22 cellular contexts compared by ENCODE assay signal in the genomic region with DNA sequence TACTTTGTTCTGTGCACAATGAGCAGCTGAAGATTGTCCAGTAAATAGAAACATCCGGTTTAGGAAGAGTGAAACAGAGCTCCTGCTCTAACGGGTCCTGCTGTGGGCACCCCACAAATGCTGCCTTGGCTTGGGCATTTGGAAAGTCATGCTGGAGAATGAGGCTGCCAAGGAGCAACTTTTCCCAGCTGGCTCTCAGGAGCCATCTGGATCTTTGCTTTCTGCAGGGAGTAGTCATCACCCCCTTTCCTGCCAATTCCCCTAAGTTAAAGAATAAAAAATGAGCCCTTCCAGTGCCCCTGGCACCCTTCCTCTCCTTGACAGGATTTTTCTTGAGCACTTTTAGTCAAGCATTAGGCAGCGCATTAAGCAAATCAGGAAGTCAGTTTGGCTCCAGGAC.
"Had no signal": no experiment of that assay in that cellular context is flagged by ENCODE, and none has a peak within 500 bp of the region (broad histone marks: within the 10 kb centered on the region; RNA-seq: fewer than 3 reads in every experiment).

No MANE protein-coding gene starts in this region.

- ATAC-seq: activated CD8-positive, alpha-beta T cell treated with anti-CD3 and anti-CD28 coated beads, Interleukin-2, amount 10 ng/mL, durations not matched to agents 7 days and 5 days; WTC11 had no signal

- H3K27me3 ChIP-seq: adrenal gland, colonic mucosa, Peyer's patch had no signal

- H3K9me3 Mint-ChIP-seq: activated naive CD8-positive, alpha-beta T cell treated with anti-CD3 and anti-CD28 coated beads, Interleukin-2, amount 10 ng/mL, durations not matched to agents 7 days and 5 days; T-helper 1 cell treated with Interleukin-12 subunit alpha and Interleukin-12 subunit beta and Interleukin-4 antibody, amounts not matched to agents 30 μg/mL and 1 μg/mL, for 36 hours had no signal

- H3K9me3 ChIP-seq: adrenal gland, colonic mucosa, Peyer's patch had no signal

- H3K36me3 ChIP-seq: adrenal gland, colonic mucosa, Peyer's patch had no signal

- H3K27ac Mint-ChIP-seq: activated CD8-positive, alpha-beta T cell treated with anti-CD3 and anti-CD28 coated beads, Interleukin-2, amount 10 ng/mL, durations not matched to agents 7 days and 5 days; activated naive CD8-positive, alpha-beta T cell treated with anti-CD3 and anti-CD28 coated beads, Interleukin-2, amount 10 ng/mL, durations not matched to agents 7 days and 5 days; T-helper 1 cell treated with Interleukin-12 subunit alpha and Interleukin-12 subunit beta and Interleukin-4 antibody, amounts not matched to agents 30 μg/mL and 1 μg/mL, for 36 hours; WTC11 had no signal

- DNase-seq: activated CD4-positive, alpha-beta T cell treated with anti-CD3 and anti-CD28 coated beads for 48 hours; activated CD4-positive, alpha-beta T cell treated with anti-CD3 and anti-CD28 coated beads, Interleukin-2, amount 50 U/mL, for 4 hours; activated CD4-positive, CD25-positive, alpha-beta regulatory T cell treated with anti-CD3 and anti-CD28 coated beads, Interleukin-2, amount 50 U/mL, for 72 hours; activated CD8-positive, alpha-beta memory T cell treated with anti-CD3 and anti-CD28 coated beads, Interleukin-2, amount 50 U/mL, for 48 hours; activated CD8-positive, alpha-beta T cell treated with anti-CD3 and anti-CD28 coated beads, Interleukin-2, amount 10 ng/mL, durations not matched to agents 7 days and 5 days; activated naive CD4-positive, alpha-beta T cell treated with anti-CD3 and anti-CD28 coated beads, Interleukin-2, amount 50 U/mL, for 16 hours; activated naive CD8-positive, alpha-beta T cell treated with anti-CD3 and anti-CD28 coated beads, Interleukin-2, amount 10 ng/mL, durations not matched to agents 7 days and 5 days; activated T-cell treated with anti-CD3 and anti-CD28 coated beads, Interleukin-2, amount 50 U/mL, for 1 hour; adrenal gland; caudate nucleus; colonic mucosa; NCI-H1048; NCI-H146; NCI-H187 treated with DMSO at 0.1 percent for 48 hours; NCI-H2081 treated with DMSO at 0.1 percent for 48 hours; NCI-H2227 treated with DMSO at 0.1 percent for 48 hours; NCI-H510A; NCI-H69; Peyer's patch; SHP77 treated with DMSO at 0.1 percent for 48 hours had no signal

- H3K4me3 Mint-ChIP-seq: activated CD8-positive, alpha-beta T cell treated with anti-CD3 and anti-CD28 coated beads, Interleukin-2, amount 10 ng/mL, durations not matched to agents 7 days and 5 days; activated naive CD8-positive, alpha-beta T cell treated with anti-CD3 and anti-CD28 coated beads, Interleukin-2, amount 10 ng/mL, durations not matched to agents 7 days and 5 days; T-helper 1 cell treated with Interleukin-12 subunit alpha and Interleukin-12 subunit beta and Interleukin-4 antibody, amounts not matched to agents 30 μg/mL and 1 μg/mL, for 36 hours; WTC11 had no signal

- H3K27ac ChIP-seq: adrenal gland, colonic mucosa, Peyer's patch had no signal

- H3K4me3 ChIP-seq: adrenal gland, colonic mucosa, Peyer's patch had no signal

- H3K36me3 Mint-ChIP-seq: activated naive CD8-positive, alpha-beta T cell treated with anti-CD3 and anti-CD28 coated beads, Interleukin-2, amount 10 ng/mL, durations not matched to agents 7 days and 5 days; WTC11 had no signal

- H3K4me1 ChIP-seq: colonic mucosa, Peyer's patch had no signal

- H3K4me1 Mint-ChIP-seq: activated naive CD8-positive, alpha-beta T cell treated with anti-CD3 and anti-CD28 coated beads, Interleukin-2, amount 10 ng/mL, durations not matched to agents 7 days and 5 days had no signal
